In genomic region chr5:17228833-17229291, GRCh38 we compare ENCODE assay signal across 8 cellular contexts. TPM values are rescaled to one million over a fixed set of nuclear protein-coding genes. Genes with fewer than 3 reads are reported as not detected.
DNase-seq lines count a peak whose midpoint lies in the region; ATAC-seq and TF ChIP-seq lines count a peak whose summit lies in the region.

No MANE protein-coding gene starts in this region.

- 82% methylated on average over 2 of the region's 2 CpGs for WGBS in SK-N-SH (ENCODE audit: low lambda C conversion rate)

- peaks cover 7% of the 10 kb centered on the region for H3F3A ChIP-seq in SK-N-SH (replicated peaks; ENCODE audit: insufficient read depth)

- ATAC-seq in GM19035 (IDR thresholded peaks at IDR 0.05; ENCODE audit: unreplicated experiment) (peak; percentile 58), HG02885 (IDR thresholded peaks at IDR 0.05; ENCODE audit: poor library complexity, unreplicated experiment) (peak; percentile 58)
- no peak for ATAC-seq in activated T-helper 17 cell treated with anti-CD3 and anti-CD28 coated beads, Interleukin-2, amount 50 U/mL, for 72 hours (replicated peaks)

- peak overlapping the region; percentile 8; the same call in 1 of the 2 replicates for H3K9ac ChIP-seq in SK-N-SH

- no peak for TF ChIP-seq EP300 in SK-N-SH (IDR thresholded peaks at IDR 0.05; ENCODE audit: borderline replicate concordance in 1 of 2, low read depth in 1 of 2, low read length in 1 of 2)

- no peak for TF ChIP-seq CTCF in SK-N-SH (IDR thresholded peaks at IDR 0.05)
- TF ChIP-seq CTCF in progenitor cell of endocrine pancreas (IDR thresholded peaks at IDR 0.05; ENCODE audit: unreplicated experiment) = no peak

- no peaks in the 10 kb centered on the region for H3K27me3 ChIP-seq in SK-N-SH (ENCODE audit: insufficient read depth)

- peak overlapping the region in 1 of 2 experiments; percentile 56; a peak in 2 of 4 replicates for H3K27ac ChIP-seq in SK-N-SH (ENCODE audit: low read depth in 2 of 2, low read length in 1 of 2)

- no peaks in the 10 kb centered on the region for H3K9me3 Mint-ChIP-seq in progenitor cell of endocrine pancreas (ENCODE audit: low read depth)
- H3K9me3 Mint-ChIP-seq in activated T-helper 17 cell treated with anti-CD3 and anti-CD28 coated beads, Interleukin-2, amount 50 U/mL, for 72 hours = no peaks in the 10 kb centered on the region

- peak overlapping the region; percentile 54 for H3K27ac Mint-ChIP-seq in progenitor cell of endocrine pancreas
- no peak overlapping the region for H3K27ac Mint-ChIP-seq in activated T-helper 17 cell treated with anti-CD3 and anti-CD28 coated beads, Interleukin-2, amount 50 U/mL, for 72 hours

- no peaks in the 10 kb centered on the region for H3K27me3 Mint-ChIP-seq in progenitor cell of endocrine pancreas
- H3K27me3 Mint-ChIP-seq in activated T-helper 17 cell treated with anti-CD3 and anti-CD28 coated beads, Interleukin-2, amount 50 U/mL, for 72 hours = peaks cover 22% of the 10 kb centered on the region

- H4K20me1 ChIP-seq in SK-N-SH (ENCODE audit: insufficient read depth) = no peaks in the 10 kb centered on the region; the same call in 1 of the 2 replicates

- peaks cover 13% of the 10 kb centered on the region for H3K36me3 Mint-ChIP-seq in progenitor cell of endocrine pancreas (ENCODE audit: insufficient read depth)
- no peaks in the 10 kb centered on the region for H3K36me3 Mint-ChIP-seq in activated T-helper 17 cell treated with anti-CD3 and anti-CD28 coated beads, Interleukin-2, amount 50 U/mL, for 72 hours (ENCODE audit: low read depth)

- DNase-seq in SK-N-SH (no peak), progenitor cell of endocrine pancreas (ENCODE audit: low spot score, unreplicated experiment) (no peak), HEK293T (ENCODE audit: extremely low spot score) (no peak), retina (no peak), cortex of kidney (lab: John Stamatoyannopoulos, UW) (no peak)

- peaks cover 0 to 25% of the 10 kb centered on the region in 2 experiments for H3K36me3 ChIP-seq in SK-N-SH (replicated peaks in 1 of 2; ENCODE audit: control insufficient read depth in 1 of 2, insufficient read depth in 2 of 2, low read length in 1 of 2)

- POLR2A ChIA-PET in SK-N-SH (lab: Yijun Ruan, JAX) (no interaction called here), HEK293T (lab: Yijun Ruan, JAX) (no interaction called here)

- no peak overlapping the region for H3K4me3 ChIP-seq in SK-N-SH (ENCODE audit: low read depth in 2 of 2, low read length in 1 of 2)

- H3K9me2 ChIP-seq in SK-N-SH = no peaks in the 10 kb centered on the region

- peaks cover 48% of the 10 kb centered on the region for H3K4me1 Mint-ChIP-seq in progenitor cell of endocrine pancreas (ENCODE audit: low read depth)
- no peaks in the 10 kb centered on the region for H3K4me1 Mint-ChIP-seq in activated T-helper 17 cell treated with anti-CD3 and anti-CD28 coated beads, Interleukin-2, amount 50 U/mL, for 72 hours

- H3K9me3 ChIP-seq in SK-N-SH = no peaks in the 10 kb centered on the region

- TF ChIP-seq RAD21 in SK-N-SH (IDR thresholded peaks at IDR 0.05; ENCODE audit: low read length) = no peak

- H3K4me3 Mint-ChIP-seq in progenitor cell of endocrine pancreas (ENCODE audit: low read depth) = no peak overlapping the region
- no peak overlapping the region for H3K4me3 Mint-ChIP-seq in activated T-helper 17 cell treated with anti-CD3 and anti-CD28 coated beads, Interleukin-2, amount 50 U/mL, for 72 hours

- H3K79me2 ChIP-seq in SK-N-SH (ENCODE audit: insufficient read depth) = peaks cover 98% of the 10 kb centered on the region

- H2AFZ ChIP-seq in SK-N-SH (ENCODE audit: low read depth) = no peak overlapping the region; the same call in 1 of the 2 replicates

- peaks cover 0 to 28% of the 10 kb centered on the region in 2 experiments; a peak in 2 of 4 replicates for H3K4me1 ChIP-seq in SK-N-SH (ENCODE audit: control insufficient read depth in 1 of 2, insufficient read depth in 2 of 2, low read depth in 1 of 2, low read length in 1 of 2)

- H3K4me2 ChIP-seq in SK-N-SH = peak overlapping the region; percentile 35

- CTCF ChIA-PET in SK-N-SH (lab: Yijun Ruan, JAX) (interaction anchor here (1.7 kb wide), 1 partner anchor 13 kb away, joined by 5 read pairs; no protein-coding TSS in a partner anchor), HEK293T (lab: Yijun Ruan, JAX) (interaction anchor here (1.8 kb wide), 1 partner anchor 12 kb away, joined by 5 read pairs; no protein-coding TSS in a partner anchor)

TF ChIP-seq in SK-N-SH, 30 proteins besides CTCF, POLR2A, EP300 and RAD21:
- TF ChIP-seq ELF1 (IDR thresholded peaks at IDR 0.05) (no peak), TCF12 (IDR thresholded peaks at IDR 0.05) (0 out of 2 replicates have a peak, but pooled peaks have one; percentile 13), NFIC (IDR thresholded peaks at IDR 0.05; ENCODE audit: borderline replicate concordance) (0 out of 2 replicates have a peak, but pooled peaks have one; percentile 13), CHD2 (IDR thresholded peaks at IDR 0.05; ENCODE audit: low read length, partially characterized antibody) (no peak)

TF ChIP-seq in HEK293T, 16 proteins besides CTCF, POLR2A, EP300 and RAD21:
- TF ChIP-seq FOXK2 (IDR thresholded peaks at IDR 0.05) = no peak
- TF ChIP-seq L3MBTL2 (conservative IDR thresholded peaks at IDR 0.05) = no peak
- TF ChIP-seq ELF4 (IDR thresholded peaks at IDR 0.05) = no peak
- no peak for TF ChIP-seq HDGF (IDR thresholded peaks at IDR 0.05; ENCODE audit: borderline replicate concordance)
- no peak for TF ChIP-seq SUZ12 (IDR thresholded peaks at IDR 0.05)
- TF ChIP-seq CTBP1 (IDR thresholded peaks at IDR 0.05; ENCODE audit: borderline replicate concordance) = no peak
- TF ChIP-seq, protein P1, sequence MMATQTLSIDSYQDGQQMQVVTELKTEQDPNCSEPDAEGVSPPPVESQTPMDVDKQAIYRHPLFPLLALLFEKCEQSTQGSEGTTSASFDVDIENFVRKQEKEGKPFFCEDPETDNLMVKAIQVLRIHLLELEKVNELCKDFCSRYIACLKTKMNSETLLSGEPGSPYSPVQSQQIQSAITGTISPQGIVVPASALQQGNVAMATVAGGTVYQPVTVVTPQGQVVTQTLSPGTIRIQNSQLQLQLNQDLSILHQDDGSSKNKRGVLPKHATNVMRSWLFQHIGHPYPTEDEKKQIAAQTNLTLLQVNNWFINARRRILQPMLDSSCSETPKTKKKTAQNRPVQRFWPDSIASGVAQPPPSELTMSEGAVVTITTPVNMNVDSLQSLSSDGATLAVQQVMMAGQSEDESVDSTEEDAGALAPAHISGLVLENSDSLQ (IDR thresholded peaks at IDR 0.05) = no peak
- TF ChIP-seq LEF1 (IDR thresholded peaks at IDR 0.05; ENCODE audit: borderline replicate concordance) = no peak
- TF ChIP-seq SP1 (IDR thresholded peaks at IDR 0.05) = no peak
TF ChIP-seq in HEK293T: peak in this region for 0.

RNA-seq across cellular contexts. Expression of gene BASP1, which starts 11.4 kb away (rescaled TPM):
- 77.8 and 107 TPM in 2 replicates for polyA plus RNA-seq in SK-N-SH (2012; rRNA removed)
- polyA plus RNA-seq in SK-N-SH (2012; cell fraction: cytosol; rRNA removed) = 94.2 and 104 TPM in 2 replicates
- 33.6 and 36.0 TPM in 2 replicates for polyA plus RNA-seq in SK-N-SH (2012; cell fraction: nucleus; rRNA removed)
- total RNA-seq in progenitor cell of endocrine pancreas = 84.1 and 86.3 TPM in 2 replicates
- 1 to 10 TPM in 1 of 2 donors, under 1 TPM in 1; 0.48 to 1.3 TPM for total RNA-seq in activated T-helper 17 cell treated with anti-CD3 and anti-CD28 coated beads, Interleukin-2, amount 50 U/mL, for 72 hours

Comparison
In these comparisons a context has a peak if more than half of its experiments do, and no peak if none do; other contexts are left out.
1. RNA of gene BASP1, which starts 11.4 kb away (total RNA-seq): 84.1 to 86.3 TPM in progenitor cell of endocrine pancreas; 0.48 to 1.3 TPM in activated T-helper 17 cell treated with anti-CD3 and anti-CD28 coated beads, Interleukin-2, amount 50 U/mL, for 72 hours; every median in the first group is over 10 times any median in the second.